ENCODE assay signal across 9 cellular contexts in the genomic region with DNA sequence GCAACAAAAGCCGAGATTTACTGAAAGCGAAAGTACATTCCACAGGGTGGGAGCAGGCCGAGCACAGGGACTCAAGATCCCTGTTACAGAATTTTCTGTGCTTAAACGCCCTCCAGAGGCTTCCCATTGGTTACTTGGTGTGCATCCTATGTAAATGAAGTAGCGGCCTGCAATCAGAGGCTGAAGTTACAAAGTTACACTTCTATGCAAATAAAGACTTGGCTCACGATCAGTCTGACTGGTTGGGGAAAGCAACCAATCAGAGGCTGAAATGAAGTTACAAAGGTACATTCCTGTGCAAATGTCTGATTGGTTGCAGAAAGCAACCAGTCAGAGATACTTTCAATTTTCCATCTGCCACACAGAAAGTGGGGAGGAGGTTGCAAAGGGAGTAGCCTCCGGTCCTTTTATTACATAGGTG. TPM values are rescaled to one million over a fixed set of nuclear protein-coding genes. Genes with fewer than 3 reads are reported as not detected.
A peak's percentile ranks its signal among the peaks of the same experiment; 100 is the strongest.
DNase-seq lines count a peak whose midpoint lies in the region; ATAC-seq, FAIRE-seq and TF ChIP-seq lines count a peak whose summit lies in the region.
"Had no signal": no experiment of that assay in that cellular context is flagged by ENCODE, and none has a peak within 500 bp of the region (broad histone marks: within the 10 kb centered on the region; RNA-seq: fewer than 3 reads in every experiment).

No MANE protein-coding gene starts in this region.

- H3K9me3 ChIP-seq in CD4-positive, alpha-beta T cell (ENCODE audit: control insufficient read depth, low read length): no peaks in the 10 kb centered on the region
- H3K9me3 ChIP-seq in iPS-20b (ENCODE audit: insufficient read depth, low read depth, low read length) (no peaks in the 10 kb centered on the region), small intestine (ENCODE audit: control insufficient read depth, low read depth) (no peaks in the 10 kb centered on the region)
- H3K9me3 ChIP-seq: neutrophil had no signal

- H3K36me3 ChIP-seq in iPS-20b (ENCODE audit: insufficient read depth, low read depth, low read length) (no peaks in the 10 kb centered on the region), small intestine (ENCODE audit: control insufficient read depth in 2 of 2, insufficient read depth in 2 of 2, low read length in 2 of 2) (no peaks in the 10 kb centered on the region)
- H3K36me3 ChIP-seq: neutrophil had no signal

- H3K27ac Mint-ChIP-seq in CD4-positive, alpha-beta T cell: peak overlapping the region; percentile 75
- peak overlapping the region in 4 of 5 experiments; percentile 12 to 82 (median 46) for H3K27ac Mint-ChIP-seq in brain
- no peak overlapping the region for H3K27ac Mint-ChIP-seq in activated T-helper 2 cell treated with anti-CD3 and anti-CD28 coated beads, Interferon-gamma antibody, Interleukin-2, Interleukin-4, amounts not matched to agents 10 μg/mL and 5 μg/mL and 100 μg/mL, durations not matched to agents 14 hours and 24 hours and 36 hours

- no peaks in the 10 kb centered on the region for H3K27me3 Mint-ChIP-seq in CD4-positive, alpha-beta T cell
- no peaks in the 10 kb centered on the region for H3K27me3 Mint-ChIP-seq in brain
- no peaks in the 10 kb centered on the region for H3K27me3 Mint-ChIP-seq in activated T-helper 2 cell treated with anti-CD3 and anti-CD28 coated beads, Interferon-gamma antibody, Interleukin-2, Interleukin-4, amounts not matched to agents 10 μg/mL and 5 μg/mL and 100 μg/mL, durations not matched to agents 14 hours and 24 hours and 36 hours (ENCODE audit: low read depth)

- TF ChIP-seq CTCF in CD4-positive, alpha-beta T cell (IDR thresholded peaks at IDR 0.05): peak; percentile 49
- TF ChIP-seq CTCF in brain (conservative IDR thresholded peaks at IDR 0.05): no peak

- peak; percentile 80 for ATAC-seq in CD4-positive, alpha-beta T cell (ENCODE audit: poor library complexity)

- CTCF ChIA-PET in CD4-positive, alpha-beta T cell (lab: Charles Lee): no interaction called here

- peaks cover 11% of the 10 kb centered on the region; the same call in 1 of the 2 replicates for H3K4me1 ChIP-seq in iPS-20b (ENCODE audit: insufficient read depth, low read length)
- no peaks in the 10 kb centered on the region for H3K4me1 ChIP-seq in small intestine (ENCODE audit: control insufficient read depth in 2 of 2, insufficient read depth in 1 of 2, low read depth in 1 of 2, low read length in 1 of 2)

- H3K36me3 Mint-ChIP-seq in CD4-positive, alpha-beta T cell (ENCODE audit: low read depth): no peaks in the 10 kb centered on the region
- H3K36me3 Mint-ChIP-seq in brain: no peaks in the 10 kb centered on the region
- no peaks in the 10 kb centered on the region for H3K36me3 Mint-ChIP-seq in activated T-helper 2 cell treated with anti-CD3 and anti-CD28 coated beads, Interferon-gamma antibody, Interleukin-2, Interleukin-4, amounts not matched to agents 10 μg/mL and 5 μg/mL and 100 μg/mL, durations not matched to agents 14 hours and 24 hours and 36 hours (ENCODE audit: low read depth)

- intact Hi-C loops in CD4-positive, alpha-beta T cell (cut with DNase I, micrococcal nuclease): loop anchor here in 1 of 2 experiments (10.0 kb wide), 1 partner anchor 890 kb away; no protein-coding TSS in a partner anchor
- intact Hi-C loops in activated T-helper 2 cell treated with anti-CD3 and anti-CD28 coated beads, Interferon-gamma antibody, Interleukin-2, Interleukin-4, amounts not matched to agents 10 μg/mL and 5 μg/mL and 100 μg/mL, durations not matched to agents 14 hours and 24 hours and 36 hours (cut with micrococcal nuclease): no loop called here

- peak overlapping the region; percentile 59 for H3K4me3 ChIP-seq in iPS-20b (ENCODE audit: low read length)
- H3K4me3 ChIP-seq in small intestine (ENCODE audit: low read depth in 1 of 2, low read length in 2 of 2): peak overlapping the region in 1 of 2 donors; percentile 33

- no peaks in the 10 kb centered on the region for H3K9me3 Mint-ChIP-seq in CD4-positive, alpha-beta T cell
- no peaks in the 10 kb centered on the region for H3K9me3 Mint-ChIP-seq in brain
- H3K9me3 Mint-ChIP-seq in activated T-helper 2 cell treated with anti-CD3 and anti-CD28 coated beads, Interferon-gamma antibody, Interleukin-2, Interleukin-4, amounts not matched to agents 10 μg/mL and 5 μg/mL and 100 μg/mL, durations not matched to agents 14 hours and 24 hours and 36 hours: no peaks in the 10 kb centered on the region

- peaks cover 22% of the 10 kb centered on the region for H3K4me1 Mint-ChIP-seq in CD4-positive, alpha-beta T cell (ENCODE audit: low read depth)
- peaks cover 17% of the 10 kb centered on the region for H3K4me1 Mint-ChIP-seq in brain
- H3K4me1 Mint-ChIP-seq in activated T-helper 2 cell treated with anti-CD3 and anti-CD28 coated beads, Interferon-gamma antibody, Interleukin-2, Interleukin-4, amounts not matched to agents 10 μg/mL and 5 μg/mL and 100 μg/mL, durations not matched to agents 14 hours and 24 hours and 36 hours (ENCODE audit: low read depth): no peaks in the 10 kb centered on the region

- WGBS in small intestine, 3 donors: 10 to 28% (median 26%) methylated on average over 7 of the region's 7 CpGs

- POLR2A ChIA-PET in CD4-positive, alpha-beta T cell (lab: Charles Lee): interaction anchor here (0.9 to 1.4 kb wide), 3 partner anchors 21 to 131 kb away, joined by 3 to 4 read pairs (median 4); a partner anchor contains a TSS

- H3K4me3 Mint-ChIP-seq in CD4-positive, alpha-beta T cell: peak overlapping the region; percentile 82
- H3K4me3 Mint-ChIP-seq in brain: peak overlapping the region; percentile 41 to 85 (median 60)
- no peak overlapping the region for H3K4me3 Mint-ChIP-seq in activated T-helper 2 cell treated with anti-CD3 and anti-CD28 coated beads, Interferon-gamma antibody, Interleukin-2, Interleukin-4, amounts not matched to agents 10 μg/mL and 5 μg/mL and 100 μg/mL, durations not matched to agents 14 hours and 24 hours and 36 hours (ENCODE audit: low read depth)

- H3K27me3 ChIP-seq in CD4-positive, alpha-beta T cell (ENCODE audit: control insufficient read depth, insufficient read depth, low read length): no peaks in the 10 kb centered on the region
- no peaks in the 10 kb centered on the region for H3K27me3 ChIP-seq in iPS-20b (ENCODE audit: insufficient read depth, low read length)
- H3K27me3 ChIP-seq in small intestine (ENCODE audit: control insufficient read depth in 2 of 2, insufficient read depth in 2 of 2, low read length in 2 of 2): no peaks in the 10 kb centered on the region

- no peak overlapping the region for H3K27ac ChIP-seq in CD4-positive, alpha-beta T cell (ENCODE audit: low read depth, low read length)
- no peak overlapping the region for H3K27ac ChIP-seq in iPS-20b (ENCODE audit: low read length)
- H3K27ac ChIP-seq in small intestine (ENCODE audit: low read depth in 1 of 2, low read length in 1 of 2): peak overlapping the region in 1 of 2 donors; percentile 22
- H3K27ac ChIP-seq: neutrophil had no signal

- FAIRE-seq in small intestine (lab: Jason Lieb, UNC): peak; percentile 67

- peak in 1 of 10 experiments; percentile 66 for DNase-seq in CD4-positive, alpha-beta T cell
- DNase-seq in NAMALWA (ENCODE audit: low spot score) (peak; percentile 44), small intestine (peak; percentile 97), cortex of kidney (lab: John Stamatoyannopoulos, UW) (no peak)
- no peak for DNase-seq in activated naive CD4-positive, alpha-beta T cell treated with anti-CD3 and anti-CD28 coated beads, Interleukin-2, amount 50 U/mL, for 16 hours
- no peak for DNase-seq in activated T-helper 2 cell treated with anti-CD3 and anti-CD28 coated beads, Interferon-gamma antibody, Interleukin-2, Interleukin-4, amounts not matched to agents 10 μg/mL and 5 μg/mL and 100 μg/mL, durations not matched to agents 14 hours and 24 hours and 36 hours (ENCODE audit: low spot score)

- H3K9ac ChIP-seq in iPS-20b (ENCODE audit: low read depth, low read length): peak overlapping the region; percentile 68; the same call in 1 of the 2 replicates

RNA-seq across cellular contexts. Expression of a gene that starts 4.1 kb away (rescaled TPM):
- total RNA-seq in CD4-positive, alpha-beta T cell: under 1 TPM; 0.19 to 0.47 TPM
- polyA plus RNA-seq in brain (ENCODE audit: insufficient read depth, low read depth, low replicate concordance): 35.4 TPM
- polyA plus RNA-seq in small intestine: under 1 TPM in 1 of 3 donors, not detected in 2; 0.79 TPM
- total RNA-seq in activated T-helper 2 cell treated with anti-CD3 and anti-CD28 coated beads, Interferon-gamma antibody, Interleukin-2, Interleukin-4, amounts not matched to agents 10 μg/mL and 5 μg/mL and 100 μg/mL, durations not matched to agents 14 hours and 24 hours and 36 hours: 3.6 and 4.8 TPM in 2 replicates

RNA-seq across cellular contexts. Expression of a gene that starts 12.6 kb away (rescaled TPM):
- total RNA-seq in CD4-positive, alpha-beta T cell: 10 to 100 TPM; 12.9 to 14.9 TPM
- 12.7 TPM for polyA plus RNA-seq in brain (ENCODE audit: insufficient read depth, low read depth, low replicate concordance)
- 10 to 100 TPM; 20.8 to 32.4 (median 23.0) TPM for polyA plus RNA-seq in small intestine
- total RNA-seq in activated T-helper 2 cell treated with anti-CD3 and anti-CD28 coated beads, Interferon-gamma antibody, Interleukin-2, Interleukin-4, amounts not matched to agents 10 μg/mL and 5 μg/mL and 100 μg/mL, durations not matched to agents 14 hours and 24 hours and 36 hours: 19.4 and 20.3 TPM in 2 replicates

RNA-seq across cellular contexts. Expression of a gene that starts 40.8 kb away (rescaled TPM):
- total RNA-seq in CD4-positive, alpha-beta T cell: under 1 TPM; 0.22 to 0.34 TPM
- polyA plus RNA-seq in brain (ENCODE audit: insufficient read depth, low read depth, low replicate concordance) (not detected), small intestine (under 1 TPM in 1 of 3 donors, not detected in 2; 0.63 TPM)
- not detected in 2 replicates for total RNA-seq in activated T-helper 2 cell treated with anti-CD3 and anti-CD28 coated beads, Interferon-gamma antibody, Interleukin-2, Interleukin-4, amounts not matched to agents 10 μg/mL and 5 μg/mL and 100 μg/mL, durations not matched to agents 14 hours and 24 hours and 36 hours

Comparison
In these comparisons a context has a peak if more than half of its experiments do, and no peak if none do; other contexts are left out.
1. DNase-seq: peak in NAMALWA (single experiment) and small intestine (single experiment); none in activated naive CD4-positive, alpha-beta T cell treated with anti-CD3 and anti-CD28 coated beads, Interleukin-2, amount 50 U/mL, for 16 hours (single experiment), cortex of kidney (single experiment) and activated T-helper 2 cell treated with anti-CD3 and anti-CD28 coated beads, Interferon-gamma antibody, Interleukin-2, Interleukin-4, amounts not matched to agents 10 μg/mL and 5 μg/mL and 100 μg/mL, durations not matched to agents 14 hours and 24 hours and 36 hours (single experiment).